ENCODE assay signal across 1 cellular context in the genomic region with DNA sequence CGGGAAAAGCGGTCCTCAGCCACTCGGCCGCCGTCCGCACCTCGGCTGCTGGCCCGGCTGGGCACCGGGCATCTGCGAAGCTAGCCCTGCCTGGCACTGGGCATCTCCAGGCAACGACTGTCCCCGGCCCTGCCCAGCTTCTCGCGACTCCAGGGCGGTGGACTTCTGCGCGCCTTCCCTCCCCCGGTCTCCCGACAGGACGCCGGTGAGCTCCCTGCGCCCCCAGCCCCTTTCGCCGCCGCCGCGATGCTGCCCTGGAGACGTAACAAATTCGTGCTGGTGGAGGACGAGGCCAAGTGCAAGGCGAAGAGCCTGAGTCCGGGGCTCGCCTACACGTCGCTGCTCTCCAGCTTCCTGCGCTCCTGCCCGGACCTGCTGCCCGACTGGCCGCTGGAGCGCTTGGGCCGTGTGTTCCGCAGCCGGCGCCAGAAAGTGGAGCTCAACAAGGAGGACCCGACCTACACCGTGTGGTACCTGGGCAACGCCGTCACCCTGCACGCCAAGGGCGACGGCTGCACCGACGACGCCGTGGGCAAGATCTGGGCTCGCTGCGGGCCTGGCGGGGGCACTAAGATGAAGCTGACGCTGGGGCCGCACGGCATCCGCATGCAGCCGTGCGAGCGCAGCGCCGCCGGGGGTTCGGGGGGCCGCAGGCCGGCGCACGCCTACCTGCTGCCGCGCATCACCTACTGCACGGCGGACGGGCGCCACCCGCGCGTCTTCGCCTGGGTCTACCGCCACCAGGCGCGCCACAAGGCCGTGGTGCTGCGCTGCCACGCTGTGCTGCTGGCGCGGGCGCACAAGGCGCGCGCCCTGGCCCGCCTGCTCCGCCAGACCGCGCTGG.
TF ChIP-seq lines count a peak whose summit lies in the region.

No MANE protein-coding gene starts in this region.

TF ChIP-seq in K562, 482 proteins besides CTCF, POLR2A, EP300 and RAD21:
- TF ChIP-seq KDM2B (CRISPR knock-in tag; IDR thresholded peaks at IDR 0.05) (no peak), SIRT6 (IDR thresholded peaks at IDR 0.05; ENCODE audit: low read depth, low read length) (no peak), SNRNP70 (optimal IDR thresholded peaks at IDR 0.05; ENCODE audit: low read depth, low read length) (no peak), WHSC1 (IDR thresholded peaks at IDR 0.05; ENCODE audit: low read length) (no peak), BCOR (IDR thresholded peaks at IDR 0.05) (no peak), GABPA (tag; conservative IDR thresholded peaks at IDR 0.05; ENCODE audit: low read depth) (no peak), KLF13 (tag; IDR thresholded peaks at IDR 0.05; ENCODE audit: borderline replicate concordance, low read depth) (no peak), MAFF (IDR thresholded peaks at IDR 0.05; ENCODE audit: low read length) (no peak), KAT8 (IDR thresholded peaks at IDR 0.05; ENCODE audit: low read depth) (no peak), RBM15 (IDR thresholded peaks at IDR 0.05; ENCODE audit: insufficient read depth, low read length) (no peak), GATAD2B (IDR thresholded peaks at IDR 0.05; ENCODE audit: borderline replicate concordance) (no peak), ZNF3 (CRISPR knock-in tag; IDR thresholded peaks at IDR 0.05) (no peak), JUNB (CRISPR knock-in tag; conservative IDR thresholded peaks at IDR 0.05) (no peak), SMAD2 (IDR thresholded peaks at IDR 0.05; ENCODE audit: low read depth, low read length) (no peak)
- TF ChIP-seq, protein P1, sequence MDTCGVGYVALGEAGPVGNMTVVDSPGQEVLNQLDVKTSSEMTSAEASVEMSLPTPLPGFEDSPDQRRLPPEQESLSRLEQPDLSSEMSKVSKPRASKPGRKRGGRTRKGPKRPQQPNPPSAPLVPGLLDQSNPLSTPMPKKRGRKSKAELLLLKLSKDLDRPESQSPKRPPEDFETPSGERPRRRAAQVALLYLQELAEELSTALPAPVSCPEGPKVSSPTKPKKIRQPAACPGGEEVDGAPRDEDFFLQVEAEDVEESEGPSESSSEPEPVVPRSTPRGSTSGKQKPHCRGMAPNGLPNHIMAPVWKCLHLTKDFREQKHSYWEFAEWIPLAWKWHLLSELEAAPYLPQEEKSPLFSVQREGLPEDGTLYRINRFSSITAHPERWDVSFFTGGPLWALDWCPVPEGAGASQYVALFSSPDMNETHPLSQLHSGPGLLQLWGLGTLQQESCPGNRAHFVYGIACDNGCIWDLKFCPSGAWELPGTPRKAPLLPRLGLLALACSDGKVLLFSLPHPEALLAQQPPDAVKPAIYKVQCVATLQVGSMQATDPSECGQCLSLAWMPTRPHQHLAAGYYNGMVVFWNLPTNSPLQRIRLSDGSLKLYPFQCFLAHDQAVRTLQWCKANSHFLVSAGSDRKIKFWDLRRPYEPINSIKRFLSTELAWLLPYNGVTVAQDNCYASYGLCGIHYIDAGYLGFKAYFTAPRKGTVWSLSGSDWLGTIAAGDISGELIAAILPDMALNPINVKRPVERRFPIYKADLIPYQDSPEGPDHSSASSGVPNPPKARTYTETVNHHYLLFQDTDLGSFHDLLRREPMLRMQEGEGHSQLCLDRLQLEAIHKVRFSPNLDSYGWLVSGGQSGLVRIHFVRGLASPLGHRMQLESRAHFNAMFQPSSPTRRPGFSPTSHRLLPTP (IDR thresholded peaks at IDR 0.05; ENCODE audit: borderline replicate concordance, extremely low read depth, insufficient read length): no peak
- TF ChIP-seq, protein P2, sequence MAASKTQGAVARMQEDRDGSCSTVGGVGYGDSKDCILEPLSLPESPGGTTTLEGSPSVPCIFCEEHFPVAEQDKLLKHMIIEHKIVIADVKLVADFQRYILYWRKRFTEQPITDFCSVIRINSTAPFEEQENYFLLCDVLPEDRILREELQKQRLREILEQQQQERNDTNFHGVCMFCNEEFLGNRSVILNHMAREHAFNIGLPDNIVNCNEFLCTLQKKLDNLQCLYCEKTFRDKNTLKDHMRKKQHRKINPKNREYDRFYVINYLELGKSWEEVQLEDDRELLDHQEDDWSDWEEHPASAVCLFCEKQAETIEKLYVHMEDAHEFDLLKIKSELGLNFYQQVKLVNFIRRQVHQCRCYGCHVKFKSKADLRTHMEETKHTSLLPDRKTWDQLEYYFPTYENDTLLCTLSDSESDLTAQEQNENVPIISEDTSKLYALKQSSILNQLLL (CRISPR knock-in tag; IDR thresholded peaks at IDR 0.05; ENCODE audit: borderline replicate concordance): no peak
